11 cellular contexts compared by ENCODE assay signal in the genomic region with DNA sequence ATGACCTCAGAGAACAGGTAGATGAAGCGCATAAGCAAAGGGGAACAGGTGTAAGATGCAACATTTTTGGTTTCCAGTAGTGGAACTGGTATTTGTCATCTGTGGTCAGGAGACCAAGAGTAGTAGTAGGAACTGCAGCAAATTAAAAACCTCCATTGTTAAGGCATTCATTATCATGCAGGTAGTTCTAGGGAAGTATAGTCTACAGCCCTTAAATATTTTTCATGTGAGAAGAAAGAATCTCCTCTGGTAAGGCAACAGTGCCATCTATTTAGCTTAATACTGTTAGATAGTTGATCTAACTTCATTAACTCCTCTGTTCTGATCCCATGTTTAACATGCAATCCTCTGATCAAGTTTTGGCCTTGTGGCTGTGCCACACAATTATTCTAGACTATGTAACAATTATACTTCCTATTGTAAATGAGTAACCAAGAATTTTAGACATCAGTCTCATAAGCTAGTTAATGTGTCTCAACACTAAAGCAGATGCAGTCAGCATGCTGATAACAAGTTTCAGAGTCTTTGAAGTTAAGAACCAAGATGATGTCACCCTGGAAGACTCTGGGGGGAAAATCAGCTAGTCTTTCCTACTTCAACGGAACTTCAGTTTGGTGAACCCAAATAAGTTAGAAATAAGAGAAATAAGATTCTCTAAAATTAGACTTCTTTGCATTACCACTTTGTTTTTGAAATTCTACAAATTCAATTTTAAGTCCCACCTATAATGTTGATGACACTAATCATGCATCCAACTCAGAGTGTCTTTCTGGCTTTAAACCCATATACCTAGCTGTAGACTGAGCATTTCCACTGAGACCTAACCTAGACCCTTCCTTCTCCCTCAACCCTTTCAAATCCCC.
A peak's percentile ranks its signal among the peaks of the same experiment; 100 is the strongest.
DNase-seq lines count a peak whose midpoint lies in the region; ATAC-seq and TF ChIP-seq lines count a peak whose summit lies in the region.
"Had no signal": no experiment of that assay in that cellular context is flagged by ENCODE, and none has a peak within 500 bp of the region (broad histone marks: within the 10 kb centered on the region; RNA-seq: fewer than 3 reads in every experiment).

No MANE protein-coding gene starts in this region.

- H3K27ac ChIP-seq in OCI-LY3 (ENCODE audit: low read length) (peak overlapping the region; percentile 95), urinary bladder (ENCODE audit: low read depth) (peak overlapping the region; percentile 73), WERI-Rb-1 (no peak overlapping the region)
- H3K27ac ChIP-seq: brain microvascular endothelial cell, foreskin keratinocyte had no signal

- no peaks in the 10 kb centered on the region for H3K4me1 Mint-ChIP-seq in stimulated activated effector memory CD8-positive, alpha-beta T cell treated with anti-CD3 and anti-CD28 coated beads, Interleukin-12 subunit alpha, Interleukin-12 subunit beta, amount 100 ng/mL, for 72 hours
- H3K4me1 Mint-ChIP-seq: activated CD4-positive, alpha-beta T cell treated with anti-CD3 and anti-CD28 coated beads, Interleukin-2, amount 10 ng/mL, durations not matched to agents 7 days and 5 days had no signal

- peak overlapping the region; percentile 90 for H3K4me2 ChIP-seq in OCI-LY3 (ENCODE audit: low read length)

- H4K20me1 ChIP-seq in OCI-LY3 (ENCODE audit: insufficient read depth, low read length), result no peaks in the 10 kb centered on the region

- TF ChIP-seq CTCF in OCI-LY3 (IDR thresholded peaks at IDR 0.05; ENCODE audit: low read depth, low read length) (no peak), WERI-Rb-1 (IDR thresholded peaks at IDR 0.05; ENCODE audit: low read depth, low read length) (no peak)

- H3K27me3 ChIP-seq in OCI-LY3 (ENCODE audit: low read depth, low read length) (no peaks in the 10 kb centered on the region), WERI-Rb-1 (ENCODE audit: insufficient read depth, low read depth, severe bottlenecking) (peaks cover 26% of the 10 kb centered on the region)
- H3K27me3 ChIP-seq: brain microvascular endothelial cell had no signal

- H2AFZ ChIP-seq in OCI-LY3 (ENCODE audit: low read depth, low read length), result no peak overlapping the region

- ATAC-seq in GM19438 (IDR thresholded peaks at IDR 0.05; ENCODE audit: low read depth, unreplicated experiment), result peak; percentile 81
- ATAC-seq in HG02973 (IDR thresholded peaks at IDR 0.05; ENCODE audit: unreplicated experiment), result peak; percentile 83
- ATAC-seq in stimulated activated effector memory CD8-positive, alpha-beta T cell treated with anti-CD3 and anti-CD28 coated beads, Interleukin-12 subunit alpha, Interleukin-12 subunit beta, amount 100 ng/mL, for 72 hours, result no peak
- ATAC-seq: foreskin keratinocyte had no signal

- WGBS in urinary bladder, result 70% methylated on average over 2 of the region's 2 CpGs

- DNase-seq in NCI-H2029 treated with DMSO at 0.1 percent for 48 hours (lab: John Stamatoyannopoulos, UW) (no peak), WERI-Rb-1 (no peak)
- DNase-seq in stimulated activated effector memory CD8-positive, alpha-beta T cell treated with anti-CD3 and anti-CD28 coated beads, Interleukin-12 subunit alpha, Interleukin-12 subunit beta, amount 100 ng/mL, for 72 hours (ENCODE audit: low spot score in 2 of 2), result no peak
- DNase-seq: activated CD4-positive, alpha-beta T cell treated with anti-CD3 and anti-CD28 coated beads, Interleukin-2, amount 10 ng/mL, durations not matched to agents 7 days and 5 days; brain microvascular endothelial cell; foreskin keratinocyte; stimulated activated CD4-positive, alpha-beta T cell treated with anti-CD3 and anti-CD28 coated beads, Interleukin-2, amount 100 ng/mL, for 48 hours had no signal

- H3K9me3 ChIP-seq in OCI-LY3 (ENCODE audit: insufficient read depth, low read length), result no peaks in the 10 kb centered on the region
- no peaks in the 10 kb centered on the region for H3K9me3 ChIP-seq in WERI-Rb-1 (ENCODE audit: severe bottlenecking)

- H3K9me3 Mint-ChIP-seq in stimulated activated effector memory CD8-positive, alpha-beta T cell treated with anti-CD3 and anti-CD28 coated beads, Interleukin-12 subunit alpha, Interleukin-12 subunit beta, amount 100 ng/mL, for 72 hours, result no peaks in the 10 kb centered on the region
- H3K9me3 Mint-ChIP-seq: activated CD4-positive, alpha-beta T cell treated with anti-CD3 and anti-CD28 coated beads, Interleukin-2, amount 10 ng/mL, durations not matched to agents 7 days and 5 days had no signal

- no peaks in the 10 kb centered on the region for H3K36me3 Mint-ChIP-seq in stimulated activated effector memory CD8-positive, alpha-beta T cell treated with anti-CD3 and anti-CD28 coated beads, Interleukin-12 subunit alpha, Interleukin-12 subunit beta, amount 100 ng/mL, for 72 hours

- H3K4me1 ChIP-seq in OCI-LY3 (ENCODE audit: low read length) (peaks cover 57% of the 10 kb centered on the region), urinary bladder (ENCODE audit: insufficient read depth) (no peaks in the 10 kb centered on the region)
- H3K4me1 ChIP-seq: foreskin keratinocyte had no signal

- no peak overlapping the region for H3K27ac Mint-ChIP-seq in stimulated activated effector memory CD8-positive, alpha-beta T cell treated with anti-CD3 and anti-CD28 coated beads, Interleukin-12 subunit alpha, Interleukin-12 subunit beta, amount 100 ng/mL, for 72 hours
- H3K27ac Mint-ChIP-seq: activated CD4-positive, alpha-beta T cell treated with anti-CD3 and anti-CD28 coated beads, Interleukin-2, amount 10 ng/mL, durations not matched to agents 7 days and 5 days had no signal

- H3K9ac ChIP-seq in OCI-LY3 (ENCODE audit: low read length), result peak overlapping the region; percentile 65

- peaks cover 9% of the 10 kb centered on the region for H3K36me3 ChIP-seq in OCI-LY3 (replicated peaks; ENCODE audit: low read depth, low read length)
- no peaks in the 10 kb centered on the region for H3K36me3 ChIP-seq in urinary bladder (ENCODE audit: insufficient read depth)
- no peaks in the 10 kb centered on the region for H3K36me3 ChIP-seq in WERI-Rb-1
- H3K36me3 ChIP-seq: brain microvascular endothelial cell had no signal

- H3K4me3 Mint-ChIP-seq in stimulated activated effector memory CD8-positive, alpha-beta T cell treated with anti-CD3 and anti-CD28 coated beads, Interleukin-12 subunit alpha, Interleukin-12 subunit beta, amount 100 ng/mL, for 72 hours, result no peak overlapping the region
- H3K4me3 Mint-ChIP-seq: activated CD4-positive, alpha-beta T cell treated with anti-CD3 and anti-CD28 coated beads, Interleukin-2, amount 10 ng/mL, durations not matched to agents 7 days and 5 days had no signal

- H3K4me3 ChIP-seq in OCI-LY3 (ENCODE audit: low read length) (peak overlapping the region; percentile 66), urinary bladder (ENCODE audit: low read depth, low read length) (no peak overlapping the region), WERI-Rb-1 (ENCODE audit: low read depth, low read length) (no peak overlapping the region)

- no peaks in the 10 kb centered on the region; the same call in 1 of the 2 replicates for H3K79me2 ChIP-seq in OCI-LY3 (ENCODE audit: low read length)
